Comparison of ENCODE assay signal across 29 cellular contexts in genomic region chr5:95518417-95518816, GRCh38.
"Had no signal": no experiment of that assay in that cellular context is flagged by ENCODE, and none has a peak within 500 bp of the region (broad histone marks: within the 10 kb centered on the region; RNA-seq: fewer than 3 reads in every experiment).

No MANE protein-coding gene starts in this region.

- H3K9me3 Mint-ChIP-seq: immature natural killer cell; naive thymus-derived CD8-positive, alpha-beta T cell; nephron; neural crest cell; stimulated activated naive B cell treated with anti-CD40 and anti-IgM and Interleukin-4, amounts not matched to agents 10 μg/mL and 1 μg/mL and 100 μg/mL, for 72 hours had no signal

- H3K4me3 ChIP-seq: left lung, lower lobe of right lung, pancreas, prostate gland, skin epidermis, stomach, thoracic aorta, tibial artery, upper lobe of right lung had no signal

- H3K27ac Mint-ChIP-seq: immature natural killer cell; nephron; stimulated activated naive B cell treated with anti-CD40 and anti-IgM and Interleukin-4, amounts not matched to agents 10 μg/mL and 1 μg/mL and 100 μg/mL, for 72 hours had no signal

- H3K4me1 ChIP-seq: left lung, lower lobe of right lung, pancreas, prostate gland, stomach, tibial artery, upper lobe of right lung had no signal

- H3K27me3 Mint-ChIP-seq: naive thymus-derived CD8-positive, alpha-beta T cell; stimulated activated naive B cell treated with anti-CD40 and anti-IgM and Interleukin-4, amounts not matched to agents 10 μg/mL and 1 μg/mL and 100 μg/mL, for 72 hours had no signal

- H3K27ac ChIP-seq: left lung, lower lobe of right lung, pancreas, prostate gland, skin epidermis, stomach, thoracic aorta, tibial artery, upper lobe of right lung had no signal

- H3K4me3 Mint-ChIP-seq: immature natural killer cell; naive thymus-derived CD8-positive, alpha-beta T cell; nephron; neural crest cell; stimulated activated naive B cell treated with anti-CD40 and anti-IgM and Interleukin-4, amounts not matched to agents 10 μg/mL and 1 μg/mL and 100 μg/mL, for 72 hours had no signal

- H3K9me3 ChIP-seq: left lung, lower lobe of right lung, pancreas, prostate gland, stomach, thoracic aorta, tibial artery, upper lobe of right lung had no signal

- H3K27me3 ChIP-seq: left lung, pancreas, stomach, tibial artery, upper lobe of right lung had no signal

- DNase-seq: hypothalamus; immature natural killer cell; kidney; left colon; left lung; lower lobe of right lung; mammary epithelial cell; mesenchymal stem cell; naive thymus-derived CD8-positive, alpha-beta T cell; nucleus accumbens; pancreas; posterior cingulate gyrus; retina; right cardiac atrium; stimulated activated CD4-positive, alpha-beta T cell treated with anti-CD3 and anti-CD28 coated beads, Interleukin-12 subunit alpha, Interleukin-12 subunit beta, amount 100 ng/mL, for 4 hours; stimulated activated CD4-positive, alpha-beta T cell treated with anti-CD3 and anti-CD28 coated beads, Interleukin-15, amount 100 ng/mL, for 24 hours; stimulated activated CD4-positive, alpha-beta T cell treated with anti-CD3 and anti-CD28 coated beads, Interleukin-2, amount 100 ng/mL, for 24 hours; stimulated activated CD4-positive, alpha-beta T cell treated with anti-CD3 and anti-CD28 coated beads, Interleukin-4, amount 100 ng/mL, for 1 hour; stimulated activated naive B cell treated with anti-CD40 and anti-IgM and Interleukin-4, amounts not matched to agents 10 μg/mL and 1 μg/mL and 100 μg/mL, for 72 hours; stimulated activated naive CD8-positive, alpha-beta T cell treated with anti-CD3 and anti-CD28 coated beads, Interleukin-15, Interleukin-2, amounts not matched to agents 100 U/mL and 50 U/mL, for 24 hours; stomach; tibial artery; trophoblast cell; upper lobe of right lung had no signal

- H3K4me1 Mint-ChIP-seq: immature natural killer cell; nephron; neural crest cell; stimulated activated naive B cell treated with anti-CD40 and anti-IgM and Interleukin-4, amounts not matched to agents 10 μg/mL and 1 μg/mL and 100 μg/mL, for 72 hours had no signal
